Comparison of ENCODE assay signal across 8 cellular contexts in the genomic region with DNA sequence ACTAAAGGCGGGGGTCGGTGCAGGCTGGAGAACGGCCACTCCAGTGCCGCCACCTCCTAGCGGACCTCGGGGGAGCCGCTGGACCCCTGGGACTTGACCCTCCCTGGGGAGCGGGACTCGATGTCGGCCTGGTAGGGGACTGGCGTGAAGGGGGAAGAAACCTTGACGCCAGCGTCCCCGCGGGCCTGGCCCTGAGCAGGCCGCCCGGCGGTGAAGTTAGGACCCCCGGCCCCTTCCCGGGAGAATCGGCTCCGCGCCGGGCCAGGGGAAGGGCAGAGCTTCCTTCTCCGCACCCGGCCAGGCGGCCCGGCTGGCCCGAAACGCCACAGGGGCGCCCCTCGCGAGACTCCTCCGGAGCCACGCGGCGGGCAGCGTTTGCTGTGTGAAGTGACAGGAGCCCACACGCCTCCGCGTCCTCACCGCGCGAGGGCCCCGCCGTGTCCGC. TPM values are rescaled to one million over a fixed set of nuclear protein-coding genes. Genes with fewer than 3 reads are reported as not detected.
DNase-seq lines count a peak whose midpoint lies in the region.

No MANE protein-coding gene starts in this region.

- H3K4me2 ChIP-seq in Karpas-422 (ENCODE audit: low read depth, low read length, poor library complexity, severe bottlenecking) = peak overlapping the region; percentile 94

- peak; percentile 43 for DNase-seq in stimulated activated CD4-positive, alpha-beta T cell treated with anti-CD3 and anti-CD28 coated beads, Interleukin-15, amount 100 ng/mL, for 24 hours
- no peak for DNase-seq in stimulated activated CD4-positive, alpha-beta T cell treated with anti-CD3 and anti-CD28 coated beads, Interleukin-2, amount 100 ng/mL, for 24 hours
- peak; percentile 63 for DNase-seq in Karpas-422
- peak; percentile 67 for DNase-seq in astrocyte of the hippocampus (ENCODE audit: low read depth, low spot score)
- DNase-seq in DMS114 treated with DMSO at 0.1 percent for 48 hours (lab: John Stamatoyannopoulos, UW; ENCODE audit: unreplicated experiment) = no peak
- no peak for DNase-seq in NCI-H1105 (lab: John Stamatoyannopoulos, UW)

- H3K27ac ChIP-seq in Karpas-422 (ENCODE audit: low read length) (peak overlapping the region; percentile 61; the same call in 1 of the 2 replicates), layer of hippocampus (ENCODE audit: low read depth, low read length) (peak overlapping the region; percentile 18), stomach smooth muscle (ENCODE audit: low read length) (peak overlapping the region; percentile 60)

- H3K27me3 ChIP-seq in Karpas-422 (ENCODE audit: low read length) (no peaks in the 10 kb centered on the region), layer of hippocampus (ENCODE audit: control insufficient read depth, insufficient read depth, low read length) (no peaks in the 10 kb centered on the region), stomach smooth muscle (ENCODE audit: control insufficient read depth in 1 of 2, insufficient read depth in 2 of 2, low read length in 2 of 2) (no peaks in the 10 kb centered on the region)

- H3K36me3 ChIP-seq in Karpas-422 (ENCODE audit: insufficient read depth, low read length) (no peaks in the 10 kb centered on the region), stomach smooth muscle (ENCODE audit: control insufficient read depth in 2 of 2, insufficient read depth in 2 of 2, low read length in 2 of 2) (peaks cover 3 to 18% of the 10 kb centered on the region in 2 donors)

- H3K4me1 ChIP-seq in Karpas-422 (ENCODE audit: low read length) = peaks cover 20% of the 10 kb centered on the region
- H3K4me1 ChIP-seq in stomach smooth muscle (ENCODE audit: control insufficient read depth, insufficient read depth, low read length) = peaks cover 23% of the 10 kb centered on the region

- no peaks in the 10 kb centered on the region for H3K9me3 ChIP-seq in Karpas-422 (ENCODE audit: low read length)
- H3K9me3 ChIP-seq in stomach smooth muscle (ENCODE audit: control insufficient read depth in 2 of 2, low read length in 2 of 2) = no peaks in the 10 kb centered on the region

- peaks cover 12% of the 10 kb centered on the region; the same call in 1 of the 2 replicates for H4K20me1 ChIP-seq in Karpas-422 (ENCODE audit: insufficient read depth, low read depth, low read length)

- H2AFZ ChIP-seq in Karpas-422 (ENCODE audit: low read length) = no peak overlapping the region

- H3K9ac ChIP-seq in Karpas-422 (ENCODE audit: low read length) (peak overlapping the region; percentile 99), stomach smooth muscle (ENCODE audit: low read length in 2 of 2) (peak overlapping the region; percentile 83 to 89)

- H3K79me2 ChIP-seq in Karpas-422 (ENCODE audit: low read length) = peaks cover 29% of the 10 kb centered on the region

- H3K4me3 ChIP-seq in Karpas-422 (ENCODE audit: low read length) (peak overlapping the region; percentile 90), stomach smooth muscle (ENCODE audit: low read length in 2 of 2) (peak overlapping the region; percentile 82 to 83)

- no peaks in the 10 kb centered on the region for H3K9me2 ChIP-seq in Karpas-422 (replicated peaks; ENCODE audit: insufficient read depth, low read length)

RNA-seq across cellular contexts. Expression of gene DUS1L, which starts 0.4 kb away (rescaled TPM):
- 89.6 and 187 TPM in 2 replicates for total RNA-seq in Karpas-422 (2014; rRNA removed; shearing (Covaris generic); ENCODE audit: low replicate concordance)

RNA-seq across cellular contexts. Expression of gene GPS1, which starts 13.5 kb away (rescaled TPM):
- total RNA-seq in Karpas-422 (2014; rRNA removed; shearing (Covaris generic); ENCODE audit: low replicate concordance) = 57.1 and 110 TPM in 2 replicates

RNA-seq across cellular contexts. Expression of gene RFNG, which starts 13.6 kb away (rescaled TPM):
- 16.5 and 26.8 TPM in 2 replicates for total RNA-seq in Karpas-422 (2014; rRNA removed; shearing (Covaris generic); ENCODE audit: low replicate concordance)

RNA-seq across cellular contexts. Expression of gene DCXR, which starts 27.7 kb away (rescaled TPM):
- 103 and 164 TPM in 2 replicates for total RNA-seq in Karpas-422 (2014; rRNA removed; shearing (Covaris generic); ENCODE audit: low replicate concordance)

RNA-seq across cellular contexts. Expression of gene FASN, which starts 32.8 kb away (rescaled TPM):
- total RNA-seq in Karpas-422 (2014; rRNA removed; shearing (Covaris generic); ENCODE audit: low replicate concordance) = 94.1 and 197 TPM in 2 replicates

Comparison
In these comparisons a context has a peak if more than half of its experiments do, and no peak if none do; other contexts are left out.
1. DNase-seq: peak in stimulated activated CD4-positive, alpha-beta T cell treated with anti-CD3 and anti-CD28 coated beads, Interleukin-15, amount 100 ng/mL, for 24 hours (single experiment), Karpas-422 (single experiment) and astrocyte of the hippocampus (single experiment); none in stimulated activated CD4-positive, alpha-beta T cell treated with anti-CD3 and anti-CD28 coated beads, Interleukin-2, amount 100 ng/mL, for 24 hours (0 of 2), DMS114 treated with DMSO at 0.1 percent for 48 hours (single experiment) and NCI-H1105 (single experiment).
2. Peak in every context shown above with its lines, with median percentiles within 50 percentile points of each other: H3K27ac ChIP-seq.